In genomic region chr14:64951291-64951690, GRCh38 we compare ENCODE assay signal across 17 cellular contexts. TPM values are rescaled to one million over a fixed set of nuclear protein-coding genes. Genes with fewer than 3 reads are reported as not detected.
"Had no signal": no experiment of that assay in that cellular context is flagged by ENCODE, and none has a peak within 500 bp of the region (broad histone marks: within the 10 kb centered on the region; RNA-seq: fewer than 3 reads in every experiment).

No MANE protein-coding gene starts in this region.

- H3K4me3 Mint-ChIP-seq: activated CD4-positive, alpha-beta memory T cell treated with anti-CD3 and anti-CD28 coated beads, Interleukin-2, amount 10 ng/mL, durations not matched to agents 7 days and 5 days; activated CD4-positive, alpha-beta T cell treated with anti-CD3 and anti-CD28 coated beads for 36 hours; immature natural killer cell; naive B cell; T-helper 17 cell had no signal

- H3K27ac Mint-ChIP-seq: activated CD4-positive, alpha-beta memory T cell treated with anti-CD3 and anti-CD28 coated beads, Interleukin-2, amount 10 ng/mL, durations not matched to agents 7 days and 5 days; activated CD4-positive, alpha-beta T cell treated with anti-CD3 and anti-CD28 coated beads for 36 hours; T-helper 17 cell had no signal

- ATAC-seq: activated CD4-positive, alpha-beta T cell treated with anti-CD3 and anti-CD28 coated beads for 36 hours; left colon; T-helper 17 cell had no signal

- DNase-seq: activated CD4-positive, alpha-beta memory T cell treated with anti-CD3 and anti-CD28 coated beads, Interleukin-2, amount 10 ng/mL, durations not matched to agents 7 days and 5 days; activated CD4-positive, alpha-beta T cell treated with anti-CD3 and anti-CD28 coated beads for 36 hours; activated T-cell treated with anti-CD3 and anti-CD28 coated beads, Interleukin-2, amount 50 U/mL, for 48 hours; esophagus squamous epithelium; immature natural killer cell; left colon; mammary epithelial cell; naive B cell; retina; SJCRH30; T-helper 17 cell; WERI-Rb-1 had no signal

- H3K9me3 Mint-ChIP-seq: activated CD4-positive, alpha-beta memory T cell treated with anti-CD3 and anti-CD28 coated beads, Interleukin-2, amount 10 ng/mL, durations not matched to agents 7 days and 5 days; immature natural killer cell; naive B cell had no signal

- H3K27me3 Mint-ChIP-seq: activated CD4-positive, alpha-beta memory T cell treated with anti-CD3 and anti-CD28 coated beads, Interleukin-2, amount 10 ng/mL, durations not matched to agents 7 days and 5 days; activated CD4-positive, alpha-beta T cell treated with anti-CD3 and anti-CD28 coated beads for 36 hours; naive B cell; T-helper 17 cell had no signal

RNA-seq across cellular contexts. Expression of gene GPX2, which starts 8.7 kb away (rescaled TPM):
- total RNA-seq: activated CD4-positive, alpha-beta memory T cell treated with anti-CD3 and anti-CD28 coated beads, Interleukin-2, amount 10 ng/mL, durations not matched to agents 7 days and 5 days; activated CD4-positive, alpha-beta T cell treated with anti-CD3 and anti-CD28 coated beads for 36 hours; ascending aorta; endothelial cell of umbilical vein; fibroblast of villous mesenchyme; mononuclear cell; SJCRH30; T-helper 17 cell; tibial nerve had no signal
